ENCODE assay signal across 2 cellular contexts in the genomic region with DNA sequence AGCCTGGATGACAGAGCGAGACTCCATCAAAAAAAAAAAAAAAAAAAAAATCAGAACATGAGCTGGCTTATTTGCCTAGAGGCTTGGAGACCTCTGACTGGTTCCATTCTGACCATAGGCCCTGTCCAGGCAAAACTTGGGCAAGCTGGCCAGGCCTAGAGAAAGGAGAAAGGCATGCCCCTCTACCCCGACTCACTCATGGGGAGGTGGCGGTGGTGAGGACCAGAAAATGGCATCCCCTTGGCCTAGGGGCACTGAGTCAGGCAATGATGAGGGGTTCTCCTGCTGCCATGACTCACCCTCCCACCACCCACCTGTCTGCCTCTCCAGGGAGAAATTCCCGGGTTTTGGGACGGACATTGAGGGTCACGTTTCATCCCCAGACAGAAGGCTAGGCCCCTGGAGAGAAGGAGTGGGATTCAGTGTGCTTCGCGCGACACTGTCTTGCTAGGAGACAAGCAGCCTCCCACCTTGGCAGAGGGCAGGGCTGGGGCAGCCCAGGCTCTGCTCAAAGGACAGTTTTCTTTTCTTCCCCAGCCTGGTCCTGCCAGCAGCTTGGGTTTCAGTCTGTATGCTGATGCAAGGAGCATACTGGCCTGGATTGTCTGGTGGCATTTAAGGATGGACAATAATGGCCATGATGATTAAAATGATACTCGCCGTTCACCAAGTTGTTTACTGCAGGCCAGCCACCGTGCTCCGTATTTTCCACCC.
TF ChIP-seq lines count a peak whose summit lies in the region.

No MANE protein-coding gene starts in this region.

TF ChIP-seq in SK-N-SH treated with all-trans-retinoic acid at 6 μM for 48 hours, 23 proteins besides CTCF, POLR2A, EP300 and RAD21 (continued from another document):
- no peak for TF ChIP-seq PATZ1 (CRISPR knock-in tag; IDR thresholded peaks at IDR 0.05; ENCODE audit: borderline replicate concordance)
- TF ChIP-seq, protein P1, sequence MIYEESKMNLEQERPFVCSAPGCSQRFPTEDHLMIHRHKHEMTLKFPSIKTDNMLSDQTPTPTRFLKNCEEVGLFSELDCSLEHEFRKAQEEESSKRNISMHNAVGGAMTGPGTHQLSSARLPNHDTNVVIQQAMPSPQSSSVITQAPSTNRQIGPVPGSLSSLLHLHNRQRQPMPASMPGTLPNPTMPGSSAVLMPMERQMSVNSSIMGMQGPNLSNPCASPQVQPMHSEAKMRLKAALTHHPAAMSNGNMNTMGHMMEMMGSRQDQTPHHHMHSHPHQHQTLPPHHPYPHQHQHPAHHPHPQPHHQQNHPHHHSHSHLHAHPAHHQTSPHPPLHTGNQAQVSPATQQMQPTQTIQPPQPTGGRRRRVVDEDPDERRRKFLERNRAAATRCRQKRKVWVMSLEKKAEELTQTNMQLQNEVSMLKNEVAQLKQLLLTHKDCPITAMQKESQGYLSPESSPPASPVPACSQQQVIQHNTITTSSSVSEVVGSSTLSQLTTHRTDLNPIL (CRISPR knock-in tag; IDR thresholded peaks at IDR 0.05; ENCODE audit: low read depth), result no peak
- no peak for TF ChIP-seq CSDC2 (CRISPR knock-in tag; IDR thresholded peaks at IDR 0.05)
- no peak for TF ChIP-seq GLIS3 (CRISPR knock-in tag; IDR thresholded peaks at IDR 0.05)
- no peak for TF ChIP-seq ESRRG (CRISPR knock-in tag; IDR thresholded peaks at IDR 0.05)
- TF ChIP-seq TSHZ2 (CRISPR knock-in tag; IDR thresholded peaks at IDR 0.05), result no peak
- TF ChIP-seq, protein P2, sequence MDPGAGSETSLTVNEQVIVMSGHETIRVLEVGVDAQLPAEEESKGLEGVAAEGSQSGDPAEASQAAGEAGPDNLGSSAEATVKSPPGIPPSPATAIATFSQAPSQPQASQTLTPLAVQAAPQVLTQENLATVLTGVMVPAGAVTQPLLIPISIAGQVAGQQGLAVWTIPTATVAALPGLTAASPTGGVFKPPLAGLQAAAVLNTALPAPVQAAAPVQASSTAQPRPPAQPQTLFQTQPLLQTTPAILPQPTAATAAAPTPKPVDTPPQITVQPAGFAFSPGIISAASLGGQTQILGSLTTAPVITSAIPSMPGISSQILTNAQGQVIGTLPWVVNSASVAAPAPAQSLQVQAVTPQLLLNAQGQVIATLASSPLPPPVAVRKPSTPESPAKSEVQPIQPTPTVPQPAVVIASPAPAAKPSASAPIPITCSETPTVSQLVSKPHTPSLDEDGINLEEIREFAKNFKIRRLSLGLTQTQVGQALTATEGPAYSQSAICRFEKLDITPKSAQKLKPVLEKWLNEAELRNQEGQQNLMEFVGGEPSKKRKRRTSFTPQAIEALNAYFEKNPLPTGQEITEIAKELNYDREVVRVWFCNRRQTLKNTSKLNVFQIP (CRISPR knock-in tag; IDR thresholded peaks at IDR 0.05; ENCODE audit: borderline replicate concordance, low read depth), result no peak

TF ChIP-seq in SK-N-SH, 30 proteins besides CTCF, POLR2A, EP300 and RAD21 (continued from another document):
- TF ChIP-seq, protein P3, sequence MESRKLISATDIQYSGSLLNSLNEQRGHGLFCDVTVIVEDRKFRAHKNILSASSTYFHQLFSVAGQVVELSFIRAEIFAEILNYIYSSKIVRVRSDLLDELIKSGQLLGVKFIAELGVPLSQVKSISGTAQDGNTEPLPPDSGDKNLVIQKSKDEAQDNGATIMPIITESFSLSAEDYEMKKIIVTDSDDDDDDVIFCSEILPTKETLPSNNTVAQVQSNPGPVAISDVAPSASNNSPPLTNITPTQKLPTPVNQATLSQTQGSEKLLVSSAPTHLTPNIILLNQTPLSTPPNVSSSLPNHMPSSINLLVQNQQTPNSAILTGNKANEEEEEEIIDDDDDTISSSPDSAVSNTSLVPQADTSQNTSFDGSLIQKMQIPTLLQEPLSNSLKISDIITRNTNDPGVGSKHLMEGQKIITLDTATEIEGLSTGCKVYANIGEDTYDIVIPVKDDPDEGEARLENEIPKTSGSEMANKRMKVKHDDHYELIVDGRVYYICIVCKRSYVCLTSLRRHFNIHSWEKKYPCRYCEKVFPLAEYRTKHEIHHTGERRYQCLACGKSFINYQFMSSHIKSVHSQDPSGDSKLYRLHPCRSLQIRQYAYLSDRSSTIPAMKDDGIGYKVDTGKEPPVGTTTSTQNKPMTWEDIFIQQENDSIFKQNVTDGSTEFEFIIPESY (IDR thresholded peaks at IDR 0.05; ENCODE audit: borderline replicate concordance, low read depth), result no peak
- TF ChIP-seq MEF2A (IDR thresholded peaks at IDR 0.05; ENCODE audit: borderline replicate concordance, low read depth) (no peak), TCF12 (IDR thresholded peaks at IDR 0.05) (no peak)
